Comparison of ENCODE assay signal across 9 cellular contexts in the genomic region with DNA sequence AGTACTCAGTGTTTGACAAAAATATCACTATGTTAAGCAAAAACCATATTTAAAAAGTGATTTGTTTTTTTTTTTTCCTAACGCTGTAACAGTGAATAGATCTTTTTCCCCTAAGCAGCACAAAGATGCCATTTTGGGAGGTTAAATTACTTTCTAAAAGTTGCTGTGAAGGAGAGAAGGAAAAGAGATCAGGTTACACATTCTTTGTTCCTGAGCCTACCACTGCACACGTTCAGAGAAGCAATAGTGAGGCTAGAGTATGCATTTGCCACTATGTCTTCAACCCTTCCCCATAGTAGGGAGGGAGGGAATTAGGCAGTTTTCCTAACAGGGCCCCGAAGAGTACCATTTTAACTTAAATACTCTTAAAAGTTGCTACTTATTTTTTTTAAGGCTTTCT. TPM values are rescaled to one million over a fixed set of nuclear protein-coding genes. Genes with fewer than 3 reads are reported as not detected.
DNase-seq lines count a peak whose midpoint lies in the region; ATAC-seq and TF ChIP-seq lines count a peak whose summit lies in the region.
"Had no signal": no experiment of that assay in that cellular context is flagged by ENCODE, and none has a peak within 500 bp of the region (broad histone marks: within the 10 kb centered on the region; RNA-seq: fewer than 3 reads in every experiment).

No MANE protein-coding gene starts in this region.

- peak overlapping the region; percentile 56 for H3K4me2 ChIP-seq in HCT116 (ENCODE audit: low read length)
- H3K4me2 ChIP-seq in skeletal muscle satellite cell (ENCODE audit: low read length) = peak overlapping the region; percentile 25

- intact Hi-C loops in HCT116 (cut with micrococcal nuclease) (no loop called here), heart left ventricle (cut with DNase I) (no loop called here)

- H3K27ac ChIP-seq in HCT116 (ENCODE audit: low read depth, low read length) (no peak overlapping the region), RWPE2 (ENCODE audit: poor library complexity, severe bottlenecking) (peak overlapping the region; percentile 3), heart left ventricle (peak overlapping the region in 4 of 12 donors; percentile 1 to 60 (median 11))

- H3K9ac ChIP-seq in HCT116 (ENCODE audit: low read length) (0 out of 2 replicates have a peak overlapping the region, but pooled peaks have one; percentile 8), skeletal muscle satellite cell (ENCODE audit: low read depth, low read length) (peak overlapping the region; percentile 1)

- POLR2A ChIA-PET in HCT116 (lab: Charles Lee) = no interaction called here

- BruUV-seq in HCT116 (replicated peaks; lab: Mats Ljungman, UMichigan) = no TSS peak

- H3K27me3 ChIP-seq in HCT116 (ENCODE audit: insufficient read depth, low read length) (no peaks in the 10 kb centered on the region), RWPE2 (ENCODE audit: insufficient read depth, poor library complexity, severe bottlenecking) (no peaks in the 10 kb centered on the region), heart left ventricle (no peaks in the 10 kb centered on the region), skeletal muscle satellite cell (ENCODE audit: control insufficient read depth, insufficient read depth, low read length) (no peaks in the 10 kb centered on the region)

- WGBS in heart left ventricle, 4 donors = 24 to 28% (median 25%) methylated on average over 3 of the region's 3 CpGs

- no peak for TF ChIP-seq CTCF in HCT116 (IDR thresholded peaks at IDR 0.05 in 2 of 3, conservative IDR thresholded peaks at IDR 0.05 in 1 of 3; ENCODE audit: borderline replicate concordance in 1 of 3, insufficient read depth in 1 of 3, low read depth in 2 of 3, low read length in 2 of 3)
- no peak for TF ChIP-seq CTCF in RWPE2 (IDR thresholded peaks at IDR 0.05; ENCODE audit: poor library complexity, severe bottlenecking)
- no peak for TF ChIP-seq CTCF in heart left ventricle (IDR thresholded peaks at IDR 0.05)

- no peaks in the 10 kb centered on the region for H3K9me2 ChIP-seq in HCT116 (ENCODE audit: insufficient read depth)

- no peak for TF ChIP-seq POLR2A in HCT116 (IDR thresholded peaks at IDR 0.05; ENCODE audit: borderline replicate concordance, extremely low read depth, insufficient read depth, insufficient read length)
- TF ChIP-seq POLR2A in heart left ventricle (IDR thresholded peaks at IDR 0.05) = no peak

- CTCF ChIA-PET in HCT116 (lab: Charles Lee) = interaction anchor here (1.3 kb wide), 1 partner anchor 25 kb away, joined by 3 read pairs; no protein-coding TSS in a partner anchor

- RAD21 ChIA-PET in HCT116 (lab: Charles Lee; ENCODE audit: low non-redundant PET in 1 of 2, low total read pairs in 2 of 2, uncharacterized antibody in 2 of 2, unreplicated experiment in 2 of 2) = no interaction called here

- H3K9me3 ChIP-seq in HCT116 (ENCODE audit: control insufficient read depth in 1 of 2, insufficient read depth in 1 of 2, low read depth in 1 of 2, low read length in 2 of 2) (no peaks in the 10 kb centered on the region), RWPE2 (ENCODE audit: severe bottlenecking) (no peaks in the 10 kb centered on the region), heart left ventricle (no peaks in the 10 kb centered on the region), skeletal muscle satellite cell (replicated peaks; ENCODE audit: low read length) (no peaks in the 10 kb centered on the region)

- 0 out of 2 replicates have a peak, but pooled peaks cover 7% of the 10 kb centered on the region for H4K20me1 ChIP-seq in HCT116 (ENCODE audit: insufficient read depth)

- H2AFZ ChIP-seq in HCT116 (ENCODE audit: low read depth, low read length, poor library complexity, severe bottlenecking) = no peak overlapping the region

- H3K79me2 ChIP-seq in HCT116 (ENCODE audit: insufficient read depth, low read length) = peaks cover 52% of the 10 kb centered on the region

- DNase-seq in HCT116 (ENCODE audit: low read depth, low spot score) (peak; percentile 34), RWPE2 (ENCODE audit: low spot score) (no peak), heart left ventricle (no peak), NCI-H345 (lab: John Stamatoyannopoulos, UW) (no peak), Ammon's horn (ENCODE audit: low spot score) (no peak)
- DNase-seq: NCI-H1048 had no signal

- TF ChIP-seq RAD21 in HCT116 (IDR thresholded peaks at IDR 0.05; ENCODE audit: low read depth) = no peak

- H3K4me3 ChIP-seq in HCT116 (replicated peaks in 1 of 2; ENCODE audit: low read depth in 1 of 2, low read length in 2 of 2) (no peak overlapping the region), RWPE2 (ENCODE audit: severe bottlenecking) (no peak overlapping the region), heart left ventricle (no peak overlapping the region), skeletal muscle satellite cell (ENCODE audit: low read length) (no peak overlapping the region)

- H3K4me1 ChIP-seq in HCT116 (ENCODE audit: control insufficient read depth in 1 of 2, insufficient read depth in 2 of 2, low read length in 2 of 2) = peaks cover 11 to 14% of the 10 kb centered on the region in 2 experiments
- peaks cover 19% of the 10 kb centered on the region for H3K4me1 ChIP-seq in RWPE2 (ENCODE audit: insufficient read depth, poor library complexity, severe bottlenecking)
- peaks cover 0 to 44% (median 15%) of the 10 kb centered on the region in 12 donors for H3K4me1 ChIP-seq in heart left ventricle
- H3K4me1 ChIP-seq in skeletal muscle satellite cell (ENCODE audit: control insufficient read depth, insufficient read depth, low read length) = peaks cover 26% of the 10 kb centered on the region

- H3K36me3 ChIP-seq in HCT116 (ENCODE audit: control insufficient read depth in 1 of 2, insufficient read depth in 2 of 2, low read length in 2 of 2) (no peaks in the 10 kb centered on the region), RWPE2 (ENCODE audit: low read depth) (0 out of 2 replicates have a peak, but pooled peaks cover 3% of the 10 kb centered on the region), heart left ventricle (no peaks in the 10 kb centered on the region), skeletal muscle satellite cell (ENCODE audit: insufficient read depth, low read length) (peaks cover 8% of the 10 kb centered on the region)

- ATAC-seq in HCT116 = peak; percentile 97
- peak; percentile 99 for ATAC-seq in RWPE2 (ENCODE audit: low read depth)
- ATAC-seq in heart left ventricle = peak in 3 of 4 donors; percentile 51 to 72 (median 57)
- ATAC-seq in HG02588 (IDR thresholded peaks at IDR 0.05; ENCODE audit: unreplicated experiment) = no peak
- no peak for ATAC-seq in HG02973 (IDR thresholded peaks at IDR 0.05; ENCODE audit: unreplicated experiment)

TF ChIP-seq in HCT116, 20 proteins besides CTCF, POLR2A, EP300 and RAD21:
- TF ChIP-seq ELF1 (IDR thresholded peaks at IDR 0.05; ENCODE audit: borderline replicate concordance, low read depth) (no peak), CBX3 (IDR thresholded peaks at IDR 0.05; ENCODE audit: low read depth) (no peak), ZFX (IDR thresholded peaks at IDR 0.05) (no peak), CEBPB (IDR thresholded peaks at IDR 0.05; ENCODE audit: low read depth) (no peak), TCF7L2 (IDR thresholded peaks at IDR 0.05; ENCODE audit: borderline replicate concordance, extremely low read depth, insufficient read depth, insufficient read length) (no peak), EGR1 (IDR thresholded peaks at IDR 0.05; ENCODE audit: low read depth) (0 out of 2 replicates have a peak, but pooled peaks have one; percentile 3)
- TF ChIP-seq, protein P1, sequence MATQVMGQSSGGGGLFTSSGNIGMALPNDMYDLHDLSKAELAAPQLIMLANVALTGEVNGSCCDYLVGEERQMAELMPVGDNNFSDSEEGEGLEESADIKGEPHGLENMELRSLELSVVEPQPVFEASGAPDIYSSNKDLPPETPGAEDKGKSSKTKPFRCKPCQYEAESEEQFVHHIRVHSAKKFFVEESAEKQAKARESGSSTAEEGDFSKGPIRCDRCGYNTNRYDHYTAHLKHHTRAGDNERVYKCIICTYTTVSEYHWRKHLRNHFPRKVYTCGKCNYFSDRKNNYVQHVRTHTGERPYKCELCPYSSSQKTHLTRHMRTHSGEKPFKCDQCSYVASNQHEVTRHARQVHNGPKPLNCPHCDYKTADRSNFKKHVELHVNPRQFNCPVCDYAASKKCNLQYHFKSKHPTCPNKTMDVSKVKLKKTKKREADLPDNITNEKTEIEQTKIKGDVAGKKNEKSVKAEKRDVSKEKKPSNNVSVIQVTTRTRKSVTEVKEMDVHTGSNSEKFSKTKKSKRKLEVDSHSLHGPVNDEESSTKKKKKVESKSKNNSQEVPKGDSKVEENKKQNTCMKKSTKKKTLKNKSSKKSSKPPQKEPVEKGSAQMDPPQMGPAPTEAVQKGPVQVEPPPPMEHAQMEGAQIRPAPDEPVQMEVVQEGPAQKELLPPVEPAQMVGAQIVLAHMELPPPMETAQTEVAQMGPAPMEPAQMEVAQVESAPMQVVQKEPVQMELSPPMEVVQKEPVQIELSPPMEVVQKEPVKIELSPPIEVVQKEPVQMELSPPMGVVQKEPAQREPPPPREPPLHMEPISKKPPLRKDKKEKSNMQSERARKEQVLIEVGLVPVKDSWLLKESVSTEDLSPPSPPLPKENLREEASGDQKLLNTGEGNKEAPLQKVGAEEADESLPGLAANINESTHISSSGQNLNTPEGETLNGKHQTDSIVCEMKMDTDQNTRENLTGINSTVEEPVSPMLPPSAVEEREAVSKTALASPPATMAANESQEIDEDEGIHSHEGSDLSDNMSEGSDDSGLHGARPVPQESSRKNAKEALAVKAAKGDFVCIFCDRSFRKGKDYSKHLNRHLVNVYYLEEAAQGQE (IDR thresholded peaks at IDR 0.05; ENCODE audit: low read depth) = no peak
- TF ChIP-seq, protein P2, sequence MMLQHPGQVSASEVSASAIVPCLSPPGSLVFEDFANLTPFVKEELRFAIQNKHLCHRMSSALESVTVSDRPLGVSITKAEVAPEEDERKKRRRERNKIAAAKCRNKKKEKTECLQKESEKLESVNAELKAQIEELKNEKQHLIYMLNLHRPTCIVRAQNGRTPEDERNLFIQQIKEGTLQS (IDR thresholded peaks at IDR 0.05) = no peak

RNA-seq across cellular contexts. Expression of gene BMPR1A, which starts 38.9 kb away (rescaled TPM):
- 42.6 TPM for total RNA-seq in HCT116 (2021; ENCODE audit: unreplicated experiment)
- polyA plus RNA-seq in HCT116 (2012) = 10.5 and 13.5 TPM in 2 replicates
- 10 to 100 TPM; 19.9 to 72.0 (median 46.1) TPM for total RNA-seq in heart left ventricle
- 10 to 100 TPM in 1 of 2 donors, 1 to 10 TPM in 1; 6.3 to 18.6 TPM for polyA plus RNA-seq in heart left ventricle
- 29.5 and 29.7 TPM in 2 replicates for total RNA-seq in skeletal muscle satellite cell (2012; rRNA removed)

Comparison
In these comparisons a context has a peak if more than half of its experiments do, and no peak if none do; other contexts are left out.
1. ATAC-seq: peak in HCT116 (single experiment), RWPE2 (single experiment) and heart left ventricle (3 of 4); none in HG02588 (single experiment) and HG02973 (single experiment).